In the genomic region with DNA sequence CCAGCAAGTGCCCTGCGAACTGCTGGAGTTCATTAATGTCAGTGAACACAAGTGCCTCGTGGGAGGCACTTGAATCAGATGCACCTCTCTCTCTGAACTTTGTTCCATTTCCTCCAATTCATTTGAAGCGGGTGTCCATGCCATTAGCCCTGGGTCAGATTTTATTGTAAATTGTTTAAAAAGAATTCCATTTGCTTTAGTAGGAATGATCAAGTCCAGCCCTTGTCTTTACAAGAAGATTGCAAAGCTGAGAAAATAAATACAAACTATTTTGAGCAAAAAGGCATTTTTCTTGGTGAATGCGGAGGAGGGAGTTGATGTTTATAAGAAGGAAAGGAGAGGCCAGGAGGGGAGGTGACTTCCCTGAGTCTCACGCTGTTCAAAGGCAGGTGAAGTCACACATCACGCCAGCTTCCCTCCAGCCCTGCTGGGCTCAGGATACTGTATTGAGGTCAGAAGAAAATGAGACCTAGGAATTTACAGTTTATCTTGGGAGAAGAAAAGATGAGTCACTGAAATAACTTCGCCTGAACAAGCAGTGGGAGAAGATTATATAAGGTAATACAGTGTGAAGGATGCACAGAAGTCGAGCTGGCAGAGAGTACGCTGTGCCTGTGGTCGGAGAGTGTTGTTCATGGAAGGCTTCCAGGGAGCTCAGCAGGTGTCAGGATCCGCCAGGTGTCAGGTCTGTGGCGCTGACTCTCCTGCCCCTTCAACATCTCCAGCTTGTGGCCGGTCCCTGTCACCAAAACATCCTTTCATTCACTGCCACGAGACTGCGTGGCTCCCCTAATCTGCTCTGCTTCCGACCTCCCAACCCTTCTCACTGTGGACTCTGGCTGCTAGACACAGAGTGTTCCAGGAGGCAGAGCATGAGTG, we compare ENCODE assay signal across 10 cellular contexts. TPM values are rescaled to one million over a fixed set of nuclear protein-coding genes. Genes with fewer than 3 reads are reported as not detected.
A peak's percentile ranks its signal among the peaks of the same experiment; 100 is the strongest.
DNase-seq lines count a peak whose midpoint lies in the region; ATAC-seq and TF ChIP-seq lines count a peak whose summit lies in the region.
"Had no signal": no experiment of that assay in that cellular context is flagged by ENCODE, and none has a peak within 500 bp of the region (broad histone marks: within the 10 kb centered on the region; RNA-seq: fewer than 3 reads in every experiment).

No MANE protein-coding gene starts in this region.

- peaks cover 27% of the 10 kb centered on the region for H3K4me1 Mint-ChIP-seq in chondrocyte (ENCODE audit: low read depth)

- peak overlapping the region; percentile 1 for H3K27ac Mint-ChIP-seq in chondrocyte (ENCODE audit: unreplicated experiment)

- H3K36me3 Mint-ChIP-seq in chondrocyte (ENCODE audit: low read depth): no peaks in the 10 kb centered on the region

- H3K9me3 Mint-ChIP-seq in chondrocyte (ENCODE audit: low read depth): no peaks in the 10 kb centered on the region

- no peak overlapping the region for H3K4me3 Mint-ChIP-seq in chondrocyte (ENCODE audit: unreplicated experiment)

- TF ChIP-seq CTCF in chondrocyte (IDR thresholded peaks at IDR 0.05): no peak

- peaks cover 16% of the 10 kb centered on the region for H3K27me3 Mint-ChIP-seq in chondrocyte (ENCODE audit: low read depth)

- TF ChIP-seq POLR2A in GM18505 (IDR thresholded peaks at IDR 0.05; ENCODE audit: borderline replicate concordance, extremely low read depth, insufficient read depth, insufficient read length): no peak

- DNase-seq in DMS153 (lab: John Stamatoyannopoulos, UW) (peak; percentile 77), NCI-H2171 treated with DMSO at 0.1 percent for 48 hours (lab: John Stamatoyannopoulos, UW) (peak; percentile 87), chondrocyte (ENCODE audit: low spot score) (no peak), myocyte (ENCODE audit: low read depth) (peak; percentile 22), NOMO-1 (lab: John Stamatoyannopoulos, UW; ENCODE audit: unreplicated experiment in 2 of 2) (no peak)
- DNase-seq in activated T-cell treated with anti-CD3 and anti-CD28 coated beads, Interleukin-2, amount 50 U/mL, for 1 hour: no peak
- DNase-seq: stimulated activated naive CD4-positive, alpha-beta T cell treated with Interleukin-2 at 50 U/mL for 16 hours had no signal

- ATAC-seq in HG02973 (IDR thresholded peaks at IDR 0.05; ENCODE audit: unreplicated experiment): no peak
- ATAC-seq in GM18505 (IDR thresholded peaks at IDR 0.05; ENCODE audit: unreplicated experiment): no peak
- ATAC-seq: GM12878 had no signal

RNA-seq across cellular contexts. Expression of a gene that starts 36.5 kb away (rescaled TPM):
- 2.1 to 6.1 TPM (median 2.4 TPM) in 3 replicates for total RNA-seq in chondrocyte
- total RNA-seq in myocyte: 0.26 and 0.45 TPM in 2 replicates
- 1.1 TPM for polyA plus RNA-seq in myocyte (2012)

Comparison
In these comparisons a context has a peak if more than half of its experiments do, and no peak if none do; other contexts are left out.
1. DNase-seq: peak in DMS153 (single experiment), NCI-H2171 treated with DMSO at 0.1 percent for 48 hours (single experiment) and myocyte (single experiment); none in chondrocyte (single experiment), activated T-cell treated with anti-CD3 and anti-CD28 coated beads, Interleukin-2, amount 50 U/mL, for 1 hour (single experiment) and NOMO-1 (0 of 2).